1 cellular context compared by ENCODE assay signal in the genomic region with DNA sequence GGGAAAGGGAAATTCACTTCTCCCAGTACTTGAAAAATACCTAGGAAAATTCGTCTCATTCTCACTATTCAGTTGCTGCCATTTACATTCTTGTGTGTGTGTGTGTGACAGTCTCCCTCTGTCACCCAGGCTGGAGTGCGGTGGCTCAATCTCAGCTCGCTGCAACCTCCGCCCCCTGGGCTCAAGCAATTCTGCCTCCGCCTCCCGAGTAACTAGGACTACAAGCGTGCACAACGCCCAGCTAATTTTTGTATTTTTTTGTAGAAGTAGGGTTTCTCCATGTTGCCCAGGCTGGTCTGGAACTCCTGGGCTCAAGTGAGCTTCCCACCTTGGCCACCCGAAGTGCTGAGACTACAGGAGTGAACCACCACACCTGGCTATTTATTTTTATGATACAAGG.
TF ChIP-seq lines count a peak whose summit lies in the region.

No MANE protein-coding gene starts in this region.

TF ChIP-seq in K562, 482 proteins besides CTCF, POLR2A, EP300 and RAD21:
- TF ChIP-seq, protein P1, sequence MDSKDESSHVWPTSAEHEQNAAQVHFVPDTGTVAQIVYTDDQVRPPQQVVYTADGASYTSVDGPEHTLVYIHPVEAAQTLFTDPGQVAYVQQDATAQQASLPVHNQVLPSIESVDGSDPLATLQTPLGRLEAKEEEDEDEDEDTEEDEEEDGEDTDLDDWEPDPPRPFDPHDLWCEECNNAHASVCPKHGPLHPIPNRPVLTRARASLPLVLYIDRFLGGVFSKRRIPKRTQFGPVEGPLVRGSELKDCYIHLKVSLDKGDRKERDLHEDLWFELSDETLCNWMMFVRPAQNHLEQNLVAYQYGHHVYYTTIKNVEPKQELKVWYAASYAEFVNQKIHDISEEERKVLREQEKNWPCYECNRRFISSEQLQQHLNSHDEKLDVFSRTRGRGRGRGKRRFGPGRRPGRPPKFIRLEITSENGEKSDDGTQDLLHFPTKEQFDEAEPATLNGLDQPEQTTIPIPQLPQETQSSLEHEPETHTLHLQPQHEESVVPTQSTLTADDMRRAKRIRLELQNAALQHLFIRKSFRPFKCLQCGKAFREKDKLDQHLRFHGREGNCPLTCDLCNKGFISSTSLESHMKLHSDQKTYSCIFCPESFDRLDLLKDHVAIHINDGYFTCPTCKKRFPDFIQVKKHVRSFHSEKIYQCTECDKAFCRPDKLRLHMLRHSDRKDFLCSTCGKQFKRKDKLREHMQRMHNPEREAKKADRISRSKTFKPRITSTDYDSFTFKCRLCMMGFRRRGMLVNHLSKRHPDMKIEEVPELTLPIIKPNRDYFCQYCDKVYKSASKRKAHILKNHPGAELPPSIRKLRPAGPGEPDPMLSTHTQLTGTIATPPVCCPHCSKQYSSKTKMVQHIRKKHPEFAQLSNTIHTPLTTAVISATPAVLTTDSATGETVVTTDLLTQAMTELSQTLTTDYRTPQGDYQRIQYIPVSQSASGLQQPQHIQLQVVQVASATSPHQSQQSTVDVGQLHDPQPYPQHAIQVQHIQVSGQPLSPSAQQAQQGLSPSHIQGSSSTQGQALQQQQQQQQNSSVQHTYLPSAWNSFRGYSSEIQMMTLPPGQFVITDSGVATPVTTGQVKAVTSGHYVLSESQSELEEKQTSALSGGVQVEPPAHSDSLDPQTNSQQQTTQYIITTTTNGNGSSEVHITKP (IDR thresholded peaks at IDR 0.05; ENCODE audit: partially characterized antibody) = no peak
- TF ChIP-seq CEBPG (CRISPR knock-in tag; IDR thresholded peaks at IDR 0.05) = 0 out of 2 replicates have a peak, but pooled peaks have one; percentile 2
- no peak for TF ChIP-seq CEBPG (tag; conservative IDR thresholded peaks at IDR 0.05 in 1 of 2, IDR thresholded peaks at IDR 0.05 in 1 of 2)
